1 cellular context compared by ENCODE assay signal in the genomic region with DNA sequence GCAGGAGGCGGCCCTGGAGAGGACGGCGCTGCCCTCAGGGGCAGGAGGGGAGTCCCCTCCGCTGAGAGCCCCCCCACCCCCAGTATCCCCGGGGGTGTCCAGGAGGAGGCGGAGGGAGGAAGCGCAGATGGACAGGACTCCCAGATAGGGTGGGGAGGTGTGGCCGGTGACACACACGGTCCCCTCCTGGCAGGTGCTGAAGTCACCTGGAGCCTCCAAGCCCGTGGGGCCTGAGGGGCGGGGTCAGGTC.
A peak's percentile ranks its signal among the peaks of the same experiment; 100 is the strongest.
TF ChIP-seq lines count a peak whose summit lies in the region.

No MANE protein-coding gene starts in this region.

TF ChIP-seq in HEK293, 187 proteins besides CTCF, POLR2A, EP300 and RAD21 (continued from another document):
- TF ChIP-seq, protein P1, sequence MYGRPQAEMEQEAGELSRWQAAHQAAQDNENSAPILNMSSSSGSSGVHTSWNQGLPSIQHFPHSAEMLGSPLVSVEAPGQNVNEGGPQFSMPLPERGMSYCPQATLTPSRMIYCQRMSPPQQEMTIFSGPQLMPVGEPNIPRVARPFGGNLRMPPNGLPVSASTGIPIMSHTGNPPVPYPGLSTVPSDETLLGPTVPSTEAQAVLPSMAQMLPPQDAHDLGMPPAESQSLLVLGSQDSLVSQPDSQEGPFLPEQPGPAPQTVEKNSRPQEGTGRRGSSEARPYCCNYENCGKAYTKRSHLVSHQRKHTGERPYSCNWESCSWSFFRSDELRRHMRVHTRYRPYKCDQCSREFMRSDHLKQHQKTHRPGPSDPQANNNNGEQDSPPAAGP (tag by site-specific recombination; IDR thresholded peaks at IDR 0.05): peak; percentile 85; the same call in 1 of the 2 replicates
- TF ChIP-seq, protein P2, sequence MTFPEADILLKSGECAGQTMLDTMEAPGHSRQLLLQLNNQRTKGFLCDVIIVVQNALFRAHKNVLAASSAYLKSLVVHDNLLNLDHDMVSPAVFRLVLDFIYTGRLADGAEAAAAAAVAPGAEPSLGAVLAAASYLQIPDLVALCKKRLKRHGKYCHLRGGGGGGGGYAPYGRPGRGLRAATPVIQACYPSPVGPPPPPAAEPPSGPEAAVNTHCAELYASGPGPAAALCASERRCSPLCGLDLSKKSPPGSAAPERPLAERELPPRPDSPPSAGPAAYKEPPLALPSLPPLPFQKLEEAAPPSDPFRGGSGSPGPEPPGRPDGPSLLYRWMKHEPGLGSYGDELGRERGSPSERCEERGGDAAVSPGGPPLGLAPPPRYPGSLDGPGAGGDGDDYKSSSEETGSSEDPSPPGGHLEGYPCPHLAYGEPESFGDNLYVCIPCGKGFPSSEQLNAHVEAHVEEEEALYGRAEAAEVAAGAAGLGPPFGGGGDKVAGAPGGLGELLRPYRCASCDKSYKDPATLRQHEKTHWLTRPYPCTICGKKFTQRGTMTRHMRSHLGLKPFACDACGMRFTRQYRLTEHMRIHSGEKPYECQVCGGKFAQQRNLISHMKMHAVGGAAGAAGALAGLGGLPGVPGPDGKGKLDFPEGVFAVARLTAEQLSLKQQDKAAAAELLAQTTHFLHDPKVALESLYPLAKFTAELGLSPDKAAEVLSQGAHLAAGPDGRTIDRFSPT (tag by site-specific recombination; IDR thresholded peaks at IDR 0.05): peak; percentile 18; the same call in 1 of the 2 replicates
- TF ChIP-seq, protein P3, sequence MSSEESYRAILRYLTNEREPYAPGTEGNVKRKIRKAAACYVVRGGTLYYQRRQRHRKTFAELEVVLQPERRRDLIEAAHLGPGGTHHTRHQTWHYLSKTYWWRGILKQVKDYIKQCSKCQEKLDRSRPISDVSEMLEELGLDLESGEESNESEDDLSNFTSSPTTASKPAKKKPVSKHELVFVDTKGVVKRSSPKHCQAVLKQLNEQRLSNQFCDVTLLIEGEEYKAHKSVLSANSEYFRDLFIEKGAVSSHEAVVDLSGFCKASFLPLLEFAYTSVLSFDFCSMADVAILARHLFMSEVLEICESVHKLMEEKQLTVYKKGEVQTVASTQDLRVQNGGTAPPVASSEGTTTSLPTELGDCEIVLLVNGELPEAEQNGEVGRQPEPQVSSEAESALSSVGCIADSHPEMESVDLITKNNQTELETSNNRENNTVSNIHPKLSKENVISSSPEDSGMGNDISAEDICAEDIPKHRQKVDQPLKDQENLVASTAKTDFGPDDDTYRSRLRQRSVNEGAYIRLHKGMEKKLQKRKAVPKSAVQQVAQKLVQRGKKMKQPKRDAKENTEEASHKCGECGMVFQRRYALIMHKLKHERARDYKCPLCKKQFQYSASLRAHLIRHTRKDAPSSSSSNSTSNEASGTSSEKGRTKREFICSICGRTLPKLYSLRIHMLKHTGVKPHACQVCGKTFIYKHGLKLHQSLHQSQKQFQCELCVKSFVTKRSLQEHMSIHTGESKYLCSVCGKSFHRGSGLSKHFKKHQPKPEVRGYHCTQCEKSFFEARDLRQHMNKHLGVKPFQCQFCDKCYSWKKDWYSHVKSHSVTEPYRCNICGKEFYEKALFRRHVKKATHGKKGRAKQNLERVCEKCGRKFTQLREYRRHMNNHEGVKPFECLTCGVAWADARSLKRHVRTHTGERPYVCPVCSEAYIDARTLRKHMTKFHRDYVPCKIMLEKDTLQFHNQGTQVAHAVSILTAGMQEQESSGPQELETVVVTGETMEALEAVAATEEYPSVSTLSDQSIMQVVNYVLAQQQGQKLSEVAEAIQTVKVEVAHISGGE (tag by site-specific recombination; conservative IDR thresholded peaks at IDR 0.05; ENCODE audit: low read depth): no peak
- TF ChIP-seq GLIS2 (tag by site-specific recombination; IDR thresholded peaks at IDR 0.05): peak; percentile 48
- TF ChIP-seq, protein P4, sequence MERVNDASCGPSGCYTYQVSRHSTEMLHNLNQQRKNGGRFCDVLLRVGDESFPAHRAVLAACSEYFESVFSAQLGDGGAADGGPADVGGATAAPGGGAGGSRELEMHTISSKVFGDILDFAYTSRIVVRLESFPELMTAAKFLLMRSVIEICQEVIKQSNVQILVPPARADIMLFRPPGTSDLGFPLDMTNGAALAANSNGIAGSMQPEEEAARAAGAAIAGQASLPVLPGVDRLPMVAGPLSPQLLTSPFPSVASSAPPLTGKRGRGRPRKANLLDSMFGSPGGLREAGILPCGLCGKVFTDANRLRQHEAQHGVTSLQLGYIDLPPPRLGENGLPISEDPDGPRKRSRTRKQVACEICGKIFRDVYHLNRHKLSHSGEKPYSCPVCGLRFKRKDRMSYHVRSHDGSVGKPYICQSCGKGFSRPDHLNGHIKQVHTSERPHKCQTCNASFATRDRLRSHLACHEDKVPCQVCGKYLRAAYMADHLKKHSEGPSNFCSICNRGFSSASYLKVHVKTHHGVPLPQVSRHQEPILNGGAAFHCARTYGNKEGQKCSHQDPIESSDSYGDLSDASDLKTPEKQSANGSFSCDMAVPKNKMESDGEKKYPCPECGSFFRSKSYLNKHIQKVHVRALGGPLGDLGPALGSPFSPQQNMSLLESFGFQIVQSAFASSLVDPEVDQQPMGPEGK (tag by site-specific recombination; IDR thresholded peaks at IDR 0.05): peak; percentile 76
- TF ChIP-seq ZNF404 (tag by site-specific recombination; IDR thresholded peaks at IDR 0.05): no peak
- TF ChIP-seq ZNF670 (tag by site-specific recombination; IDR thresholded peaks at IDR 0.05; ENCODE audit: low read depth): no peak
- TF ChIP-seq ZNF239 (tag by site-specific recombination; IDR thresholded peaks at IDR 0.05): no peak
- peak; percentile 33; the same call in 1 of the 2 replicates for TF ChIP-seq ZNF341 (tag by site-specific recombination; IDR thresholded peaks at IDR 0.05; ENCODE audit: low read depth)
- TF ChIP-seq, protein P5, sequence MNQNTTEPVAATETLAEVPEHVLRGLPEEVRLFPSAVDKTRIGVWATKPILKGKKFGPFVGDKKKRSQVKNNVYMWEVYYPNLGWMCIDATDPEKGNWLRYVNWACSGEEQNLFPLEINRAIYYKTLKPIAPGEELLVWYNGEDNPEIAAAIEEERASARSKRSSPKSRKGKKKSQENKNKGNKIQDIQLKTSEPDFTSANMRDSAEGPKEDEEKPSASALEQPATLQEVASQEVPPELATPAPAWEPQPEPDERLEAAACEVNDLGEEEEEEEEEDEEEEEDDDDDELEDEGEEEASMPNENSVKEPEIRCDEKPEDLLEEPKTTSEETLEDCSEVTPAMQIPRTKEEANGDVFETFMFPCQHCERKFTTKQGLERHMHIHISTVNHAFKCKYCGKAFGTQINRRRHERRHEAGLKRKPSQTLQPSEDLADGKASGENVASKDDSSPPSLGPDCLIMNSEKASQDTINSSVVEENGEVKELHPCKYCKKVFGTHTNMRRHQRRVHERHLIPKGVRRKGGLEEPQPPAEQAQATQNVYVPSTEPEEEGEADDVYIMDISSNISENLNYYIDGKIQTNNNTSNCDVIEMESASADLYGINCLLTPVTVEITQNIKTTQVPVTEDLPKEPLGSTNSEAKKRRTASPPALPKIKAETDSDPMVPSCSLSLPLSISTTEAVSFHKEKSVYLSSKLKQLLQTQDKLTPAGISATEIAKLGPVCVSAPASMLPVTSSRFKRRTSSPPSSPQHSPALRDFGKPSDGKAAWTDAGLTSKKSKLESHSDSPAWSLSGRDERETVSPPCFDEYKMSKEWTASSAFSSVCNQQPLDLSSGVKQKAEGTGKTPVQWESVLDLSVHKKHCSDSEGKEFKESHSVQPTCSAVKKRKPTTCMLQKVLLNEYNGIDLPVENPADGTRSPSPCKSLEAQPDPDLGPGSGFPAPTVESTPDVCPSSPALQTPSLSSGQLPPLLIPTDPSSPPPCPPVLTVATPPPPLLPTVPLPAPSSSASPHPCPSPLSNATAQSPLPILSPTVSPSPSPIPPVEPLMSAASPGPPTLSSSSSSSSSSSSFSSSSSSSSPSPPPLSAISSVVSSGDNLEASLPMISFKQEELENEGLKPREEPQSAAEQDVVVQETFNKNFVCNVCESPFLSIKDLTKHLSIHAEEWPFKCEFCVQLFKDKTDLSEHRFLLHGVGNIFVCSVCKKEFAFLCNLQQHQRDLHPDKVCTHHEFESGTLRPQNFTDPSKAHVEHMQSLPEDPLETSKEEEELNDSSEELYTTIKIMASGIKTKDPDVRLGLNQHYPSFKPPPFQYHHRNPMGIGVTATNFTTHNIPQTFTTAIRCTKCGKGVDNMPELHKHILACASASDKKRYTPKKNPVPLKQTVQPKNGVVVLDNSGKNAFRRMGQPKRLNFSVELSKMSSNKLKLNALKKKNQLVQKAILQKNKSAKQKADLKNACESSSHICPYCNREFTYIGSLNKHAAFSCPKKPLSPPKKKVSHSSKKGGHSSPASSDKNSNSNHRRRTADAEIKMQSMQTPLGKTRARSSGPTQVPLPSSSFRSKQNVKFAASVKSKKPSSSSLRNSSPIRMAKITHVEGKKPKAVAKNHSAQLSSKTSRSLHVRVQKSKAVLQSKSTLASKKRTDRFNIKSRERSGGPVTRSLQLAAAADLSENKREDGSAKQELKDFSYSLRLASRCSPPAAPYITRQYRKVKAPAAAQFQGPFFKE (tag by site-specific recombination; IDR thresholded peaks at IDR 0.05; ENCODE audit: borderline replicate concordance): no peak
- TF ChIP-seq ZNF544 (tag by site-specific recombination; IDR thresholded peaks at IDR 0.05): no peak
- TF ChIP-seq ZNF10 (tag by site-specific recombination; IDR thresholded peaks at IDR 0.05): no peak
- TF ChIP-seq SP7 (tag by site-specific recombination; IDR thresholded peaks at IDR 0.05): peak; percentile 24; the same call in 1 of the 2 replicates
- no peak for TF ChIP-seq SP3 (tag by site-specific recombination; IDR thresholded peaks at IDR 0.05)
- no peak for TF ChIP-seq ZFP3 (tag by site-specific recombination; IDR thresholded peaks at IDR 0.05; ENCODE audit: low read depth)
